15 cellular contexts compared by ENCODE assay signal in the genomic region with DNA sequence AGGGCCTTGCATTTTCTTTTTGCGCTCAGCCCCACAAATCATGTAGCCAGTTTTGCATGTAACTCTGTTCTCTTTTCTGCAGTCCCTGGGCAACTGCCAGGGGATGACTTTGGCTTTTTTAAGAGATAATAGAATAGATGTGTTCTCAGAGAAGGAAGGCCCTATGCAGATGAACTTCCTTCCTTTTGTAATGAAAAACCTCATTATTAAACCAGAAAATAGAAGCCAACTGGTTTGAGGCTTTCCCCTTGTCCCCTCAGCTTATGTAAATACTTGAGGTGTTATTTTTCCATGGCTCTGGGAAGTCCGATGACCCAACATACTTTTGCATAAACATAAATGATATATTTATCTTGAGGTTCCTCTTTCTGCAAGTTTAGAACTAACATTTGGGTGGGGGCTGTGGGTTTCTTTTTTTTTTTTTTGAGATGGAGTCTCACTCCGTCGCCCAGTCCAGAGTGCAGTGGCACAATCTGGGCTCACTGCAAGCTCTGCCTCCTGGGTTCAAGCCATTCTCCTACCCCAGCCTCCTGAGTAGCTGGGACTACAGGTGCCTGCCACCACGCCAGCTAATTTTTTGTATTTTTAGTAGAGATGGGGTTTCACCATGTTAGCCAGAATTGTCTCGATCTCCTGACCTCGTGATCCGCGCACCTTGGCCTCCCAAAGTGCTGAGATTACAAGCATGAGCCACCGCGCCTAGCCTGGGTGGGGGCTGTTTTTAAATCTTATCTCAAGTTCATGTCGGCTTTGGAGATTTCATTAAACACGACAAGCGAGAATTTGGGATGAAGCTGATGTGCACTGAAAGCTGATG.
A peak's percentile ranks its signal among the peaks of the same experiment; 100 is the strongest.
DNase-seq lines count a peak whose midpoint lies in the region; ATAC-seq lines count a peak whose summit lies in the region.
"Had no signal": no experiment of that assay in that cellular context is flagged by ENCODE, and none has a peak within 500 bp of the region (broad histone marks: within the 10 kb centered on the region; RNA-seq: fewer than 3 reads in every experiment).

No MANE protein-coding gene starts in this region.

- ATAC-seq in GM19351 (IDR thresholded peaks at IDR 0.05; ENCODE audit: unreplicated experiment) (peak; percentile 37), HG03175 (IDR thresholded peaks at IDR 0.05; ENCODE audit: unreplicated experiment) (peak; percentile 39), HG03469 (IDR thresholded peaks at IDR 0.05; ENCODE audit: unreplicated experiment) (no peak)
- ATAC-seq: lower lobe of right lung; stimulated activated naive CD8-positive, alpha-beta T cell treated with anti-CD3 and anti-CD28 coated beads, Interleukin-15, Interleukin-2, amounts not matched to agents 100 U/mL and 50 U/mL, for 24 hours had no signal

- DNase-seq in RPMI8226 = peak; percentile 32
- DNase-seq in effector CD8-positive, alpha-beta T cell (lab: John Stamatoyannopoulos, UW) = no peak
- DNase-seq in hypothalamus (lab: John Stamatoyannopoulos, UW) = no peak
- no peak for DNase-seq in activated CD8-positive, alpha-beta memory T cell treated with anti-CD3 and anti-CD28 coated beads, Interleukin-2, amount 50 U/mL, for 48 hours
- DNase-seq: activated T-cell treated with anti-CD3 and anti-CD28 coated beads, Interleukin-2, amount 50 U/mL, for 1 hour; aorta; DMS153; effector CD4-positive, alpha-beta T cell; lower lobe of right lung; NCI-H2107; stimulated activated naive CD8-positive, alpha-beta T cell treated with anti-CD3 and anti-CD28 coated beads, Interleukin-15, Interleukin-2, amounts not matched to agents 100 U/mL and 50 U/mL, for 24 hours; WERI-Rb-1 had no signal
